24 cellular contexts compared by ENCODE assay signal in genomic region chr18:40382191-40382590, GRCh38.
"Had no signal": no experiment of that assay in that cellular context is flagged by ENCODE, and none has a peak within 500 bp of the region (broad histone marks: within the 10 kb centered on the region; RNA-seq: fewer than 3 reads in every experiment).

No MANE protein-coding gene starts in this region.

- H2AFZ ChIP-seq: parathyroid adenoma had no signal

- H3K79me2 ChIP-seq: parathyroid adenoma had no signal

- H3K27me3 ChIP-seq: left lung, right lobe of liver, stomach, tibial artery, upper lobe of right lung had no signal

- H3K9ac ChIP-seq: parathyroid adenoma had no signal

- H3K36me3 ChIP-seq: left lung, lower lobe of right lung, right lobe of liver, stomach, thoracic aorta, tibial artery, upper lobe of right lung had no signal

- H3K9me3 ChIP-seq: left lung, lower lobe of right lung, psoas muscle, right lobe of liver, stomach, thoracic aorta, tibial artery, upper lobe of right lung had no signal

- H3K4me3 ChIP-seq: left lung, lower lobe of right lung, psoas muscle, right lobe of liver, skin epidermis, stomach, thoracic aorta, tibial artery, upper lobe of right lung had no signal

- ATAC-seq: left lung; lower lobe of right lung; naive thymus-derived CD8-positive, alpha-beta T cell; psoas muscle; right lobe of liver; stimulated activated naive B cell treated with anti-CD40 and anti-IgM and Interleukin-4, amounts not matched to agents 10 μg/mL and 1 μg/mL and 100 μg/mL, for 72 hours; stimulated activated naive CD8-positive, alpha-beta T cell treated with anti-CD3 and anti-CD28 coated beads, Interleukin-15, Interleukin-2, amounts not matched to agents 100 U/mL and 50 U/mL, for 24 hours; upper lobe of right lung had no signal

- H3K4me1 ChIP-seq: left lung, lower lobe of right lung, parathyroid adenoma, psoas muscle, right lobe of liver, stomach, tibial artery, upper lobe of right lung had no signal

- H3K27ac ChIP-seq: left lung, lower lobe of right lung, parathyroid adenoma, psoas muscle, right lobe of liver, skin epidermis, stomach, thoracic aorta, tibial artery, upper lobe of right lung had no signal

- DNase-seq: hippocampal formation; kidney; left colon; left lung; lower lobe of right lung; mammary epithelial cell; mesenchymal stem cell; naive thymus-derived CD8-positive, alpha-beta T cell; nucleus accumbens; psoas muscle; right lobe of liver; stimulated activated CD4-positive, alpha-beta T cell treated with anti-CD3 and anti-CD28 coated beads, Interleukin-12 subunit alpha, Interleukin-12 subunit beta, amount 100 ng/mL, for 4 hours; stimulated activated CD4-positive, alpha-beta T cell treated with anti-CD3 and anti-CD28 coated beads, Interleukin-15, amount 100 ng/mL, for 24 hours; stimulated activated CD4-positive, alpha-beta T cell treated with anti-CD3 and anti-CD28 coated beads, Interleukin-2, amount 100 ng/mL, for 24 hours; stimulated activated CD4-positive, alpha-beta T cell treated with anti-CD3 and anti-CD28 coated beads, Interleukin-4, amount 100 ng/mL, for 1 hour; stimulated activated naive B cell treated with anti-CD40 and anti-IgM and Interleukin-4, amounts not matched to agents 10 μg/mL and 1 μg/mL and 100 μg/mL, for 72 hours; stimulated activated naive CD8-positive, alpha-beta T cell treated with anti-CD3 and anti-CD28 coated beads, Interleukin-15, Interleukin-2, amounts not matched to agents 100 U/mL and 50 U/mL, for 24 hours; stomach; tibial artery; trophoblast cell; upper lobe of right lung had no signal
